1 cellular context compared by ENCODE assay signal in genomic region chr19:35039881-35040456, GRCh38.
A peak's percentile ranks its signal among the peaks of the same experiment; 100 is the strongest.
TF ChIP-seq lines count a peak whose summit lies in the region.

No MANE protein-coding gene starts in this region.

TF ChIP-seq in HepG2, 621 proteins besides CTCF, POLR2A, EP300 and RAD21 (continued from another document):
- no peak for TF ChIP-seq ZNF318 (CRISPR knock-in tag; IDR thresholded peaks at IDR 0.05)
- no peak for TF ChIP-seq ATF7 (IDR thresholded peaks at IDR 0.05)
- TF ChIP-seq ATF7 (CRISPR knock-in tag; IDR thresholded peaks at IDR 0.05): no peak
- TF ChIP-seq BCLAF1 (IDR thresholded peaks at IDR 0.05): no peak
- no peak for TF ChIP-seq ZNF616 (CRISPR knock-in tag; IDR thresholded peaks at IDR 0.05; ENCODE audit: low read depth)
- TF ChIP-seq ATRX (CRISPR knock-in tag; IDR thresholded peaks at IDR 0.05; ENCODE audit: borderline replicate concordance): no peak
- TF ChIP-seq ZNF780A (CRISPR knock-in tag; IDR thresholded peaks at IDR 0.05): no peak
- no peak for TF ChIP-seq ZNF878 (CRISPR knock-in tag; IDR thresholded peaks at IDR 0.05)
- TF ChIP-seq HNF4A (CRISPR knock-in tag; IDR thresholded peaks at IDR 0.05): peak; percentile 89
- no peak for TF ChIP-seq REL (CRISPR knock-in tag; conservative IDR thresholded peaks at IDR 0.05)
